In genomic region chr17:43068570-43069367, GRCh38 we compare ENCODE assay signal across 22 cellular contexts. TPM values are rescaled to one million over a fixed set of nuclear protein-coding genes. Genes with fewer than 3 reads are reported as not detected.
DNase-seq lines count a peak whose midpoint lies in the region; ATAC-seq, FAIRE-seq and TF ChIP-seq lines count a peak whose summit lies in the region.
"Had no signal": no experiment of that assay in that cellular context is flagged by ENCODE, and none has a peak within 500 bp of the region (broad histone marks: within the 10 kb centered on the region; RNA-seq: fewer than 3 reads in every experiment).

No MANE protein-coding gene starts in this region.

- H3K36me3 ChIP-seq in endodermal cell (ENCODE audit: control insufficient read depth, insufficient read depth, low read length) (peaks cover 35% of the 10 kb centered on the region), HepG2 (replicated peaks in 1 of 2; ENCODE audit: control insufficient read depth in 1 of 2, insufficient read depth in 2 of 2, low read length in 2 of 2) (peaks cover 3 to 9% of the 10 kb centered on the region in 2 experiments; a peak in 3 of 5 replicates), brain microvascular endothelial cell (replicated peaks) (no peaks in the 10 kb centered on the region)

- in situ Hi-C loops in HepG2 (cut with HindIII; ENCODE audit: extremely low pct_ligation_motif_present, low pct_unique_long_range_greater_than_20kb): no loop called here
- in situ Hi-C loops in brain microvascular endothelial cell (cut with HindIII; ENCODE audit: low pct_ligation_motif_present, low sequenced_read_pairs): no loop called here

- no peak overlapping the region for H3K4me3 Mint-ChIP-seq in endodermal cell
- H3K4me3 Mint-ChIP-seq: activated CD4-positive, alpha-beta memory T cell treated with anti-CD3 and anti-CD28 coated beads, Interleukin-2, amount 10 ng/mL, durations not matched to agents 7 days and 5 days; activated naive CD4-positive, alpha-beta T cell treated with anti-CD3 and anti-CD28 coated beads, Interleukin-2, amount 50 U/mL, for 24 hours; CD4-positive, CD25-positive, alpha-beta regulatory T cell had no signal

- FAIRE-seq in HepG2 (lab: Jason Lieb, UNC): peak; percentile 97

- no peaks in the 10 kb centered on the region for H3K79me2 ChIP-seq in HepG2 (ENCODE audit: insufficient read depth, low read length)

- H3K4me1 ChIP-seq in endodermal cell (ENCODE audit: control insufficient read depth, insufficient read depth, low read length): peaks cover 8% of the 10 kb centered on the region
- H3K4me1 ChIP-seq in HepG2 (ENCODE audit: insufficient read depth, low read length): peaks cover 22% of the 10 kb centered on the region
- H3K4me1 ChIP-seq: gastrocnemius medialis, SJCRH30 had no signal

- WGBS in endodermal cell (ENCODE audit: insufficient coverage in 1 of 2, insufficient read length in 1 of 2), 2 experiments: 91 to 100% methylated on average over 4 to 6 of the region's 6 CpGs
- 40% methylated on average over 6 of the region's 6 CpGs for WGBS in HepG2 (ENCODE audit: low lambda C conversion rate)

- no peak overlapping the region for H3K9ac ChIP-seq in endodermal cell (ENCODE audit: extremely low read depth, low read length, poor library complexity, severe bottlenecking)
- H3K9ac ChIP-seq in HepG2 (ENCODE audit: insufficient read depth, low read depth, low read length): peak overlapping the region; percentile 35; the same call in 1 of the 2 replicates

- no peak overlapping the region for H3K4me3 ChIP-seq in endodermal cell (ENCODE audit: low read length)
- peak overlapping the region in 2 of 3 experiments; percentile 19 to 21; a peak in 2 of 6 replicates for H3K4me3 ChIP-seq in HepG2 (replicated peaks in 1 of 3; ENCODE audit: insufficient read depth in 1 of 3, low read depth in 2 of 3, low read length in 3 of 3)
- H3K4me3 ChIP-seq in brain microvascular endothelial cell (ENCODE audit: low read depth, low read length): no peak overlapping the region
- H3K4me3 ChIP-seq: gastrocnemius medialis, SJCRH30 had no signal

- TF ChIP-seq EP300 in HepG2 (IDR thresholded peaks at IDR 0.05; ENCODE audit: low read depth in 2 of 2, low read length in 2 of 2): peak; percentile 86 to 97
- TF ChIP-seq EP300 in HepG2 (CRISPR knock-in tag; IDR thresholded peaks at IDR 0.05; ENCODE audit: borderline replicate concordance): peak; percentile 82

- peak overlapping the region; percentile 67 for H3K4me2 ChIP-seq in HepG2 (ENCODE audit: low read depth, low read length)

- TF ChIP-seq POLR2A in HepG2 (IDR thresholded peaks at IDR 0.05; ENCODE audit: insufficient read depth in 1 of 2, low read depth in 2 of 2, low read length in 2 of 2): 0 out of 4 replicates have a peak, but pooled peaks of 1 of the 2 experiments have one; percentile 16

- H3K27me3 Mint-ChIP-seq in endodermal cell (ENCODE audit: insufficient read depth): no peaks in the 10 kb centered on the region
- H3K27me3 Mint-ChIP-seq: activated CD4-positive, alpha-beta memory T cell treated with anti-CD3 and anti-CD28 coated beads, Interleukin-2, amount 10 ng/mL, durations not matched to agents 7 days and 5 days; activated naive CD4-positive, alpha-beta T cell treated with anti-CD3 and anti-CD28 coated beads, Interleukin-2, amount 50 U/mL, for 24 hours; CD4-positive, CD25-positive, alpha-beta regulatory T cell had no signal

- no peak for TF ChIP-seq CTCF in endodermal cell (conservative IDR thresholded peaks at IDR 0.05)
- peak; percentile 36 for TF ChIP-seq CTCF in HepG2 (CRISPR knock-in tag; IDR thresholded peaks at IDR 0.05)
- TF ChIP-seq CTCF in brain microvascular endothelial cell (IDR thresholded peaks at IDR 0.05; ENCODE audit: low read depth, low read length, missing control alignments): no peak

- intact Hi-C loops in HepG2 (cut with micrococcal nuclease; ENCODE audit: unreplicated experiment) (loop anchor here (2.0 to 10.0 kb wide), 2 partner anchors 40 to 46 kb away; no protein-coding TSS in a partner anchor), posterior vena cava (cut with DNase I) (no loop called here)

- H2AFZ ChIP-seq in HepG2 (ENCODE audit: low read length): no peak overlapping the region

- no peak overlapping the region for H3K27ac Mint-ChIP-seq in endodermal cell
- H3K27ac Mint-ChIP-seq: activated CD4-positive, alpha-beta memory T cell treated with anti-CD3 and anti-CD28 coated beads, Interleukin-2, amount 10 ng/mL, durations not matched to agents 7 days and 5 days; activated naive CD4-positive, alpha-beta T cell treated with anti-CD3 and anti-CD28 coated beads, Interleukin-2, amount 50 U/mL, for 24 hours; CD4-positive, CD25-positive, alpha-beta regulatory T cell had no signal

- CTCF ChIA-PET in HepG2 (lab: Yijun Ruan, JAX; ENCODE audit: low intra/inter-chr PET ratio, low total read pairs): no interaction called here

- H3K27me3 ChIP-seq in endodermal cell (ENCODE audit: control insufficient read depth, insufficient read depth, low read length, poor library complexity, severe bottlenecking): no peaks in the 10 kb centered on the region
- no peaks in the 10 kb centered on the region for H3K27me3 ChIP-seq in HepG2 (ENCODE audit: control insufficient read depth in 1 of 2, insufficient read depth in 2 of 2, low read length in 2 of 2)
- H3K27me3 ChIP-seq in brain microvascular endothelial cell (replicated peaks): no peaks in the 10 kb centered on the region
- H3K27me3 ChIP-seq: gastrocnemius medialis, SJCRH30 had no signal

- peak overlapping the region; percentile 30 for H3K27ac ChIP-seq in endodermal cell (ENCODE audit: low read depth, low read length)
- H3K27ac ChIP-seq in HepG2 (ENCODE audit: extremely low read length, insufficient read depth, low read length): peak overlapping the region; percentile 79
- no peak overlapping the region for H3K27ac ChIP-seq in brain microvascular endothelial cell
- H3K27ac ChIP-seq: epithelial cell of prostate, gastrocnemius medialis, HL-60, SJCRH30 had no signal

- peak; percentile 99 for ATAC-seq in HepG2
- ATAC-seq: gastrocnemius medialis, left colon had no signal

- no peaks in the 10 kb centered on the region for H4K20me1 ChIP-seq in HepG2 (ENCODE audit: insufficient read depth, low read length)

- DNase-seq in ELF-1 (ENCODE audit: low read depth, low spot score) (peak; percentile 4), MV-4-11 (lab: John Stamatoyannopoulos, UW) (peak; percentile 8), endodermal cell (no peak), HepG2 (ENCODE audit: low spot score) (peak; percentile 90), posterior vena cava (ENCODE audit: low spot score) (no peak), NCI-H2081 treated with DMSO at 0.1 percent for 48 hours (lab: John Stamatoyannopoulos, UW) (no peak), NCI-H1417 (lab: John Stamatoyannopoulos, UW) (no peak), brain microvascular endothelial cell (no peak)
- DNase-seq: activated CD4-positive, alpha-beta memory T cell treated with anti-CD3 and anti-CD28 coated beads, Interleukin-2, amount 10 ng/mL, durations not matched to agents 7 days and 5 days; activated T-cell treated with anti-CD3 and anti-CD28 coated beads, Interleukin-2, amount 50 U/mL, for 48 hours; CD4-positive, CD25-positive, alpha-beta regulatory T cell; DMS53; gastrocnemius medialis; KG1; left colon; NCI-H2171; NCI-H69; SJCRH30; stimulated activated naive CD4-positive, alpha-beta T cell had no signal

- TF ChIP-seq RAD21 in HepG2 (CRISPR knock-in tag; IDR thresholded peaks at IDR 0.05): 0 out of 2 replicates have a peak, but pooled peaks have one; percentile 24

- no TSS peak for BruUV-seq in HepG2 (replicated peaks; lab: Mats Ljungman, UMichigan)

- H3K9me3 ChIP-seq in endodermal cell (ENCODE audit: control insufficient read depth, low read length): no peaks in the 10 kb centered on the region
- H3K9me3 ChIP-seq in HepG2 (ENCODE audit: low read length): no peaks in the 10 kb centered on the region
- H3K9me3 ChIP-seq: gastrocnemius medialis, SJCRH30 had no signal

- H3K4me1 Mint-ChIP-seq in endodermal cell: peaks cover 17% of the 10 kb centered on the region
- H3K4me1 Mint-ChIP-seq: activated CD4-positive, alpha-beta memory T cell treated with anti-CD3 and anti-CD28 coated beads, Interleukin-2, amount 10 ng/mL, durations not matched to agents 7 days and 5 days; activated naive CD4-positive, alpha-beta T cell treated with anti-CD3 and anti-CD28 coated beads, Interleukin-2, amount 50 U/mL, for 24 hours had no signal

- no peaks in the 10 kb centered on the region for H3K9me3 Mint-ChIP-seq in endodermal cell
- H3K9me3 Mint-ChIP-seq: activated CD4-positive, alpha-beta memory T cell treated with anti-CD3 and anti-CD28 coated beads, Interleukin-2, amount 10 ng/mL, durations not matched to agents 7 days and 5 days; activated naive CD4-positive, alpha-beta T cell treated with anti-CD3 and anti-CD28 coated beads, Interleukin-2, amount 50 U/mL, for 24 hours; CD4-positive, CD25-positive, alpha-beta regulatory T cell had no signal

- POLR2A ChIA-PET in HepG2 (lab: Yijun Ruan, JAX): interaction anchor here (0.7 to 2.3 kb wide), 25 partner anchors 11 to 299 kb away, joined by 3 to 19 read pairs (median 6); partner anchors contain the start of genes BRCA1, NBR1, RPL27 and TMEM106A

- peaks cover 31% of the 10 kb centered on the region for H3K36me3 Mint-ChIP-seq in endodermal cell (ENCODE audit: low read depth)
- H3K36me3 Mint-ChIP-seq: activated naive CD4-positive, alpha-beta T cell treated with anti-CD3 and anti-CD28 coated beads, Interleukin-2, amount 50 U/mL, for 24 hours; CD4-positive, CD25-positive, alpha-beta regulatory T cell had no signal

RNA-seq across cellular contexts. Expression of gene RND2, which starts 43.7 kb away (rescaled TPM):
- total RNA-seq in endodermal cell (10 to 100 TPM; 36.1 to 55.5 TPM), HepG2 (2016; rRNA removed; fragmentation: Illumina TruSeq; extraction: Trizol) (0.11 TPM in 2 replicates), posterior vena cava (1 to 10 TPM; 1.9 to 2.2 TPM)
- 85.1 TPM for polyA plus RNA-seq in endodermal cell (2013, experiment 1 of 2)
- 79.7 TPM for polyA plus RNA-seq in endodermal cell (2013, experiment 2 of 2)
- total RNA-seq in HepG2 (2016; cell fraction: cytosol; rRNA removed; fragmentation: Illumina TruSeq; extraction: Trizol; ENCODE audit: low read depth): 0.09 and 0.20 TPM in 2 replicates
- 0.04 and 0.16 TPM in 2 replicates for total RNA-seq in HepG2 (2016; cell fraction: insoluble cytoplasmic fraction; rRNA removed; fragmentation: Illumina TruSeq; extraction: Trizol)
- 0.14 and 0.19 TPM in 2 replicates for total RNA-seq in HepG2 (2016; cell fraction: membrane; rRNA removed; fragmentation: Illumina TruSeq; extraction: Trizol)
- total RNA-seq in HepG2 (2016; cell fraction: nucleus; rRNA removed; fragmentation: Illumina TruSeq; extraction: Trizol): not detected in 2 replicates
- polyA plus RNA-seq in HepG2 (2011; rRNA removed): 0.04 and 0.05 TPM in 2 replicates
- polyA plus RNA-seq in HepG2 (2011; cell fraction: cytosol; rRNA removed): 0.01 and 0.06 TPM in 2 replicates
- 0.05 and 0.11 TPM in 2 replicates for polyA plus RNA-seq in HepG2 (2011; cell fraction: nucleus; rRNA removed)
- not detected in 2 replicates for polyA plus RNA-seq in HepG2 (2012)
- polyA plus RNA-seq in HepG2 (2016; cell fraction: cytosol; fragmentation: Illumina TruSeq; extraction: Trizol; ENCODE audit: low read depth): 0.20 and 0.24 TPM in 2 replicates
- polyA plus RNA-seq in HepG2 (2016; cell fraction: insoluble cytoplasmic fraction; fragmentation: Illumina TruSeq; extraction: Trizol; ENCODE audit: low read depth): 0.10 and 0.17 TPM in 2 replicates
- 0.16 and 0.21 TPM in 2 replicates for polyA plus RNA-seq in HepG2 (2016; cell fraction: membrane; fragmentation: Illumina TruSeq; extraction: Trizol; ENCODE audit: low read depth)
- 0.11 TPM in 2 replicates for polyA plus RNA-seq in HepG2 (2016; cell fraction: nucleus; fragmentation: Illumina TruSeq; extraction: Trizol; ENCODE audit: insufficient read depth, low read depth)
- polyA minus RNA-seq in HepG2 (2011; rRNA and poly(A)+ RNA removed; ENCODE audit: low replicate concordance): 0.04 and 0.05 TPM in 2 replicates
- not detected in 2 replicates for polyA minus RNA-seq in HepG2 (2011; cell fraction: cytosol; rRNA and poly(A)+ RNA removed)
- polyA minus RNA-seq in HepG2 (2011; cell fraction: nucleus; rRNA and poly(A)+ RNA removed): not detected in 2 replicates
- total RNA-seq: activated CD4-positive, alpha-beta memory T cell treated with anti-CD3 and anti-CD28 coated beads, Interleukin-2, amount 10 ng/mL, durations not matched to agents 7 days and 5 days; CD4-positive, CD25-positive, alpha-beta regulatory T cell had no signal

RNA-seq across cellular contexts. Expression of gene VAT1, which starts 46.6 kb away (rescaled TPM):
- 100 to 1,000 TPM; 306 to 402 TPM for total RNA-seq in endodermal cell
- 281 TPM for polyA plus RNA-seq in endodermal cell (2013, experiment 1 of 2)
- 251 TPM for polyA plus RNA-seq in endodermal cell (2013, experiment 2 of 2)
- total RNA-seq in HepG2 (2016; rRNA removed; fragmentation: Illumina TruSeq; extraction: Trizol): 143 TPM in 2 replicates
- 24.4 TPM in 2 replicates for total RNA-seq in HepG2 (2016; cell fraction: cytosol; rRNA removed; fragmentation: Illumina TruSeq; extraction: Trizol; ENCODE audit: low read depth)
- total RNA-seq in HepG2 (2016; cell fraction: insoluble cytoplasmic fraction; rRNA removed; fragmentation: Illumina TruSeq; extraction: Trizol): 138 and 149 TPM in 2 replicates
- 70.2 and 74.6 TPM in 2 replicates for total RNA-seq in HepG2 (2016; cell fraction: membrane; rRNA removed; fragmentation: Illumina TruSeq; extraction: Trizol)
- 56.8 and 74.7 TPM in 2 replicates for total RNA-seq in HepG2 (2016; cell fraction: nucleus; rRNA removed; fragmentation: Illumina TruSeq; extraction: Trizol)
- 197 and 205 TPM in 2 replicates for polyA plus RNA-seq in HepG2 (2011; rRNA removed)
- polyA plus RNA-seq in HepG2 (2011; cell fraction: cytosol; rRNA removed): 221 and 226 TPM in 2 replicates
- polyA plus RNA-seq in HepG2 (2011; cell fraction: nucleus; rRNA removed): 88.7 and 112 TPM in 2 replicates
- polyA plus RNA-seq in HepG2 (2012): 197 and 317 TPM in 2 replicates
- 29.4 and 32.0 TPM in 2 replicates for polyA plus RNA-seq in HepG2 (2016; cell fraction: cytosol; fragmentation: Illumina TruSeq; extraction: Trizol; ENCODE audit: low read depth)
- polyA plus RNA-seq in HepG2 (2016; cell fraction: insoluble cytoplasmic fraction; fragmentation: Illumina TruSeq; extraction: Trizol; ENCODE audit: low read depth): 166 and 198 TPM in 2 replicates
- polyA plus RNA-seq in HepG2 (2016; cell fraction: membrane; fragmentation: Illumina TruSeq; extraction: Trizol; ENCODE audit: low read depth): 66.7 and 68.9 TPM in 2 replicates
- 103 and 122 TPM in 2 replicates for polyA plus RNA-seq in HepG2 (2016; cell fraction: nucleus; fragmentation: Illumina TruSeq; extraction: Trizol; ENCODE audit: insufficient read depth, low read depth)
- polyA minus RNA-seq in HepG2 (2011; rRNA and poly(A)+ RNA removed; ENCODE audit: low replicate concordance): 175 and 518 TPM in 2 replicates
- polyA minus RNA-seq in HepG2 (2011; cell fraction: cytosol; rRNA and poly(A)+ RNA removed): 239 and 287 TPM in 2 replicates
- polyA minus RNA-seq in HepG2 (2011; cell fraction: nucleus; rRNA and poly(A)+ RNA removed): 56.7 and 73.2 TPM in 2 replicates
- total RNA-seq in posterior vena cava: 100 to 1,000 TPM; 247 to 267 TPM

RNA-seq across cellular contexts. Expression of gene BRCA1, which starts 56.4 kb away (rescaled TPM):
- 10 to 100 TPM; 45.4 to 59.0 TPM for total RNA-seq in endodermal cell
- 37.7 TPM for polyA plus RNA-seq in endodermal cell (2013, experiment 1 of 2)
- 34.2 TPM for polyA plus RNA-seq in endodermal cell (2013, experiment 2 of 2)
- 37.5 and 56.0 TPM in 2 replicates for total RNA-seq in HepG2 (2016; rRNA removed; fragmentation: Illumina TruSeq; extraction: Trizol)
- total RNA-seq in HepG2 (2016; cell fraction: cytosol; rRNA removed; fragmentation: Illumina TruSeq; extraction: Trizol; ENCODE audit: low read depth): 16.6 and 20.8 TPM in 2 replicates
- total RNA-seq in HepG2 (2016; cell fraction: insoluble cytoplasmic fraction; rRNA removed; fragmentation: Illumina TruSeq; extraction: Trizol): 33.8 and 58.4 TPM in 2 replicates
- 19.3 and 20.3 TPM in 2 replicates for total RNA-seq in HepG2 (2016; cell fraction: membrane; rRNA removed; fragmentation: Illumina TruSeq; extraction: Trizol)
- 37.0 and 37.3 TPM in 2 replicates for total RNA-seq in HepG2 (2016; cell fraction: nucleus; rRNA removed; fragmentation: Illumina TruSeq; extraction: Trizol)
- 11.7 and 13.3 TPM in 2 replicates for polyA plus RNA-seq in HepG2 (2011; rRNA removed)
- 6.1 and 11.1 TPM in 2 replicates for polyA plus RNA-seq in HepG2 (2011; cell fraction: cytosol; rRNA removed)
- polyA plus RNA-seq in HepG2 (2011; cell fraction: nucleus; rRNA removed): 9.8 and 16.5 TPM in 2 replicates
- 5.2 and 10.0 TPM in 2 replicates for polyA plus RNA-seq in HepG2 (2012)
- 1.1 TPM in 2 replicates for polyA plus RNA-seq in HepG2 (2016; cell fraction: cytosol; fragmentation: Illumina TruSeq; extraction: Trizol; ENCODE audit: low read depth)
- polyA plus RNA-seq in HepG2 (2016; cell fraction: insoluble cytoplasmic fraction; fragmentation: Illumina TruSeq; extraction: Trizol; ENCODE audit: low read depth): 25.6 and 29.6 TPM in 2 replicates
- polyA plus RNA-seq in HepG2 (2016; cell fraction: membrane; fragmentation: Illumina TruSeq; extraction: Trizol; ENCODE audit: low read depth): 3.8 and 3.9 TPM in 2 replicates
- polyA plus RNA-seq in HepG2 (2016; cell fraction: nucleus; fragmentation: Illumina TruSeq; extraction: Trizol; ENCODE audit: insufficient read depth, low read depth): 39.1 and 42.0 TPM in 2 replicates
- polyA minus RNA-seq in HepG2 (2011; rRNA and poly(A)+ RNA removed; ENCODE audit: low replicate concordance): 45.8 and 194 TPM in 2 replicates
- polyA minus RNA-seq in HepG2 (2011; cell fraction: cytosol; rRNA and poly(A)+ RNA removed): 13.8 and 15.9 TPM in 2 replicates
- polyA minus RNA-seq in HepG2 (2011; cell fraction: nucleus; rRNA and poly(A)+ RNA removed): 29.7 and 36.7 TPM in 2 replicates
- total RNA-seq in posterior vena cava: 1 to 10 TPM; 4.6 to 5.9 TPM

Comparison
In these comparisons a context has a peak if more than half of its experiments do, and no peak if none do; other contexts are left out.
1. DNase-seq: peak in ELF-1 (single experiment), MV-4-11 (single experiment) and HepG2 (single experiment); none in endodermal cell (single experiment), posterior vena cava (single experiment), NCI-H2081 treated with DMSO at 0.1 percent for 48 hours (single experiment), NCI-H1417 (0 of 3) and brain microvascular endothelial cell (single experiment).
2. H3K4me3 ChIP-seq: peak in HepG2 (2 of 3); none in endodermal cell (single experiment) and brain microvascular endothelial cell (single experiment).
3. RNA of gene RND2, which starts 43.7 kb away (total RNA-seq): 36.1 to 55.5 TPM in endodermal cell; 1.9 to 2.2 TPM in posterior vena cava and 0.04 to 0.20 TPM in HepG2; every median in the first group is over 10 times any median in the second.